In genomic region chr20:3472105-3472504, GRCh38 we compare ENCODE assay signal across 8 cellular contexts. TPM values are rescaled to one million over a fixed set of nuclear protein-coding genes. Genes with fewer than 3 reads are reported as not detected.
DNase-seq lines count a peak whose midpoint lies in the region; ATAC-seq and TF ChIP-seq lines count a peak whose summit lies in the region.

No MANE protein-coding gene starts in this region.

- H3K4me1 ChIP-seq in HAP-1 (peaks cover 4% of the 10 kb centered on the region), gastroesophageal sphincter (peaks cover 5 to 36% (median 21%) of the 10 kb centered on the region in 3 donors), skeletal muscle tissue (ENCODE audit: control insufficient read depth in 3 of 3, insufficient read depth in 3 of 3, low read length in 3 of 3) (peaks cover 27 to 32% (median 28%) of the 10 kb centered on the region in 3 donors)

- H3K4me3 ChIP-seq in HAP-1 (peak overlapping the region; percentile 73), gastroesophageal sphincter (peak overlapping the region; percentile 65 to 100), skeletal muscle tissue (ENCODE audit: low read length in 3 of 3) (peak overlapping the region; percentile 83 to 96 (median 90))

- in situ Hi-C loops in HAP-1 (cut with MboI; ENCODE audit: low sequenced_read_pairs) = no loop called here

- TF ChIP-seq EP300 in gastroesophageal sphincter (IDR thresholded peaks at IDR 0.05) = no peak

- H3K9ac ChIP-seq in skeletal muscle tissue (ENCODE audit: low read depth in 1 of 3, low read length in 3 of 3) = peak overlapping the region; percentile 89 to 97 (median 97)

- peak overlapping the region; percentile 88; the same call in 1 of the 2 replicates for H3K27ac ChIP-seq in VCaP
- H3K27ac ChIP-seq in gastroesophageal sphincter = no peak overlapping the region
- no peak overlapping the region for H3K27ac ChIP-seq in skeletal muscle tissue (ENCODE audit: low read depth, low read length)

- H3K36me3 ChIP-seq in HAP-1 (replicated peaks) (no peaks in the 10 kb centered on the region; the same call in 1 of the 2 replicates), gastroesophageal sphincter (no peaks in the 10 kb centered on the region), skeletal muscle tissue (ENCODE audit: control insufficient read depth in 3 of 3, insufficient read depth in 3 of 3, low read length in 3 of 3) (peaks cover 0 to 2% (median 0%) of the 10 kb centered on the region in 3 donors)

- H3K27me3 ChIP-seq in HAP-1 (ENCODE audit: low read depth) (no peaks in the 10 kb centered on the region), gastroesophageal sphincter (no peaks in the 10 kb centered on the region), skeletal muscle tissue (ENCODE audit: control insufficient read depth in 3 of 3, insufficient read depth in 3 of 3, low read length in 3 of 3) (no peaks in the 10 kb centered on the region)

- DNase-seq in HAP-1 (ENCODE audit: low spot score in 2 of 2) = no peak
- no peak for DNase-seq in NCI-H1417 (lab: John Stamatoyannopoulos, UW)
- DNase-seq in NK-92 (lab: John Stamatoyannopoulos, UW; ENCODE audit: unreplicated experiment) = no peak

- no peak for TF ChIP-seq POLR2A in gastroesophageal sphincter (IDR thresholded peaks at IDR 0.05)

- WGBS in gastroesophageal sphincter (ENCODE audit: low coverage in 1 of 2), 2 donors = 64 to 73% methylated on average over 3 of the region's 3 CpGs

- H3K9me3 ChIP-seq in HAP-1 = no peaks in the 10 kb centered on the region
- H3K9me3 ChIP-seq in gastroesophageal sphincter = no peaks in the 10 kb centered on the region
- no peaks in the 10 kb centered on the region for H3K9me3 ChIP-seq in skeletal muscle tissue (ENCODE audit: control insufficient read depth in 3 of 3, low read length in 3 of 3)

- ATAC-seq in gastroesophageal sphincter (no peak), GM18502 (IDR thresholded peaks at IDR 0.05; ENCODE audit: poor library complexity, unreplicated experiment) (no peak), HG03378 (IDR thresholded peaks at IDR 0.05; ENCODE audit: unreplicated experiment) (no peak)

- TF ChIP-seq CTCF in VCaP (conservative IDR thresholded peaks at IDR 0.05) (no peak), gastroesophageal sphincter (IDR thresholded peaks at IDR 0.05) (no peak)

RNA-seq across cellular contexts. Expression of gene ATRN, which starts 1.3 kb away (rescaled TPM):
- total RNA-seq in gastroesophageal sphincter (10 to 100 TPM; 16.7 to 22.2 (median 19.4) TPM), skeletal muscle tissue (21.4 TPM)
